Comparison of ENCODE assay signal across 13 cellular contexts in genomic region chr4:165819126-165819525, GRCh38. TPM values are rescaled to one million over a fixed set of nuclear protein-coding genes. Genes with fewer than 3 reads are reported as not detected.
"Had no signal": no experiment of that assay in that cellular context is flagged by ENCODE, and none has a peak within 500 bp of the region (broad histone marks: within the 10 kb centered on the region; RNA-seq: fewer than 3 reads in every experiment).

No MANE protein-coding gene starts in this region.

RNA-seq across cellular contexts. Expression of gene TLL1, which starts 53.9 kb away (rescaled TPM):
- total RNA-seq: activated B cell treated with CpG ODN at 0.5 μM for 24 hours; activated CD4-positive, alpha-beta memory T cell treated with anti-CD3 and anti-CD28 coated beads for 36 hours; activated CD4-positive, alpha-beta memory T cell treated with anti-CD3 and anti-CD28 coated beads, Interleukin-2, amount 10 ng/mL, durations not matched to agents 7 days and 5 days; activated CD4-positive, alpha-beta T cell treated with anti-CD3 and anti-CD28 coated beads for 36 hours; activated CD4-positive, alpha-beta T cell treated with anti-CD3 and anti-CD28 coated beads, Interleukin-2, amount 10 ng/mL, durations not matched to agents 24 days and 14 days; activated CD4-positive, alpha-beta T cell treated with anti-CD3 and anti-CD28 coated beads, Interleukin-2, amount 10 ng/mL, durations not matched to agents 7 days and 5 days; activated CD8-positive, alpha-beta memory T cell treated with anti-CD3 and anti-CD28 coated beads for 36 hours; activated CD8-positive, alpha-beta memory T cell treated with anti-CD3 and anti-CD28 coated beads, Interleukin-2, amount 10 ng/mL, durations not matched to agents 7 days and 5 days; activated CD8-positive, alpha-beta T cell treated with anti-CD3 and anti-CD28 coated beads for 36 hours; activated CD8-positive, alpha-beta T cell treated with anti-CD3 and anti-CD28 coated beads, Interleukin-2, amount 10 ng/mL, durations not matched to agents 7 days and 5 days; T-cell; T-helper 17 cell; T-helper 2 cell treated with Interferon-gamma antibody and Interleukin-4, amounts not matched to agents 100 ng/mL and 5 ng/mL, for 36 hours had no signal
